In the genomic region with DNA sequence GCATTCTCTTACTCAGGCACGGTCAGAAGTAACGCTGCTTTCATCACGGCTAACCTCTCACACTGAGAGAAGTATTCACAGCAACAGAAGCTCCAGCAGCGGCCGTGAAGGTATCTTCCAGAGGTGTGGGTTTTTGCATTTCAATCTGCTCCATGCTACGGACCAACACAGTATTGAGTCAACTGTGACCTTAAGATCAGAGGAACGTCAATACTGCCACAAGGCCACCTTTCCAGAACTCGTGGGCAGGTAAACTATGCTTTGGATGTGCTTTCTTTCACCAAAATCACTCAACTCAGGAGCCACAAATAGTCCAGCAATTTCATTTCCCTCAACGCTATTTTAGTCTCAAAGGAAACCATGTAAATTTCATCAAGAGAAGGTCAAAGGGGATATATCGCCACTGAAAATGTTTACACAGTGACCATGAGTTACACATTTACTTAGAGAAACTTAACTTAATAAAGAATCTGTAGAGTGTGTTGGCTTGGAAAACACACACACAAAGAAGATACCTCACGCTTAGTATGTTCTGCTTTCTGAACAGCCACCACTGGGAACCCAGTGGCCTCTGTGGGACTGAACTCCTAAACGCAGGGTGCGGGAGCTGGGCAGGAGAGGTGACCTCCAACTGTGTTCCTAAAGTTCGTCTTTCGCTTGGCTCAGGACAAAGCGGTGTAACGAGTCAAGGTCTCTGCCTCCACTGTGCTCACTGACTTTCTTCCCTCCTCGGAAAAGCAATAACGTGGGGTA, we compare ENCODE assay signal across 16 cellular contexts. TPM values are rescaled to one million over a fixed set of nuclear protein-coding genes. Genes with fewer than 3 reads are reported as not detected.
A peak's percentile ranks its signal among the peaks of the same experiment; 100 is the strongest.
DNase-seq lines count a peak whose midpoint lies in the region; ATAC-seq and TF ChIP-seq lines count a peak whose summit lies in the region.
"Had no signal": no experiment of that assay in that cellular context is flagged by ENCODE, and none has a peak within 500 bp of the region (broad histone marks: within the 10 kb centered on the region; RNA-seq: fewer than 3 reads in every experiment).

No MANE protein-coding gene starts in this region.

- in situ Hi-C loops in GM18951 (cut with MboI; ENCODE audit: low sequenced_read_pairs, unreplicated experiment): no loop called here

- no peaks in the 10 kb centered on the region for H4K20me1 ChIP-seq in PC-9 (ENCODE audit: insufficient read depth)

- no peak overlapping the region for H3K4me2 ChIP-seq in PC-9
- H3K4me2 ChIP-seq: BLaER1 had no signal

- no peaks in the 10 kb centered on the region for H3K27me3 Mint-ChIP-seq in nephron (ENCODE audit: low read depth)
- H3K27me3 Mint-ChIP-seq: CD8-positive, alpha-beta memory T cell had no signal

- DNase-seq in PC-9: no peak
- peak; percentile 2 for DNase-seq in glomerular visceral epithelial cell (ENCODE audit: extremely low spot score)
- no peak for DNase-seq in NCI-H446 treated with DMSO at 0.1 percent for 48 hours (lab: John Stamatoyannopoulos, UW)
- no peak for DNase-seq in foreskin melanocyte
- DNase-seq in GM03348 (ENCODE audit: low spot score): no peak
- DNase-seq: CD8-positive, alpha-beta memory T cell; GDM1; KG1; NCI-H1092; NCI-H2081 treated with DMSO at 0.1 percent for 48 hours; NCI-H510A treated with DMSO at 0.1 percent for 48 hours; SJCRH30 had no signal

- TF ChIP-seq CTCF in PC-9 (conservative IDR thresholded peaks at IDR 0.05) (no peak), nephron (IDR thresholded peaks at IDR 0.05; ENCODE audit: unreplicated experiment in 3 of 3) (no peak)

- no peaks in the 10 kb centered on the region for H3K9me2 ChIP-seq in PC-9 (ENCODE audit: insufficient read depth)

- peaks cover 73% of the 10 kb centered on the region for H3K36me3 Mint-ChIP-seq in nephron (ENCODE audit: low read depth)

- no peak overlapping the region for H3K27ac ChIP-seq in PC-9
- H3K27ac ChIP-seq: BLaER1, SJCRH30 had no signal

- CTCF ChIA-PET in PC-9 (lab: Charles Lee): no interaction called here

- H3F3A ChIP-seq in PC-9 (ENCODE audit: insufficient read depth, low read depth): no peaks in the 10 kb centered on the region

- peak overlapping the region in 1 of 3 experiments; percentile 1 for H3K4me3 Mint-ChIP-seq in nephron
- H3K4me3 Mint-ChIP-seq: CD8-positive, alpha-beta memory T cell had no signal

- no peaks in the 10 kb centered on the region for H3K79me2 ChIP-seq in PC-9 (ENCODE audit: low read depth)

- peaks cover 5% of the 10 kb centered on the region for H3K4me1 Mint-ChIP-seq in nephron
- H3K4me1 Mint-ChIP-seq: CD8-positive, alpha-beta memory T cell had no signal

- POLR2A ChIA-PET in PC-9 (lab: Charles Lee; ENCODE audit: unreplicated experiment): no interaction called here

- peak; percentile 7 for TF ChIP-seq POLR2A in GM18951 (IDR thresholded peaks at IDR 0.05; ENCODE audit: extremely low read depth, insufficient read depth, insufficient read length)

- no peaks in the 10 kb centered on the region for H3K27me3 ChIP-seq in PC-9 (ENCODE audit: insufficient read depth, low read depth)
- H3K27me3 ChIP-seq: BLaER1, SJCRH30 had no signal

- BruUV-seq in PC-9 (replicated peaks; lab: Mats Ljungman, UMichigan): TSS peak; percentile 14

- H3K9me3 ChIP-seq in PC-9 (ENCODE audit: insufficient read depth, low read depth): no peaks in the 10 kb centered on the region
- H3K9me3 ChIP-seq: BLaER1, SJCRH30 had no signal

- H3K4me3 ChIP-seq in PC-9: no peak overlapping the region
- H3K4me3 ChIP-seq: BLaER1, SJCRH30 had no signal

- no peaks in the 10 kb centered on the region for H3K36me3 ChIP-seq in PC-9 (ENCODE audit: low read depth)

- no peaks in the 10 kb centered on the region for H3K9me3 Mint-ChIP-seq in nephron
- H3K9me3 Mint-ChIP-seq: CD8-positive, alpha-beta memory T cell had no signal

- peak overlapping the region; percentile 61 to 98 (median 73) for H3K27ac Mint-ChIP-seq in nephron
- H3K27ac Mint-ChIP-seq: CD8-positive, alpha-beta memory T cell had no signal

- H3K4me1 ChIP-seq in PC-9 (replicated peaks; ENCODE audit: insufficient read depth): no peaks in the 10 kb centered on the region
- H3K4me1 ChIP-seq: BLaER1, SJCRH30 had no signal

- ATAC-seq in GM18502 (IDR thresholded peaks at IDR 0.05; ENCODE audit: poor library complexity, unreplicated experiment): no peak

- intact Hi-C loops in PC-9 (cut with micrococcal nuclease; ENCODE audit: unreplicated experiment): no loop called here

- no peak overlapping the region for H2AFZ ChIP-seq in PC-9

RNA-seq across cellular contexts. Expression of gene TXNDC5, which starts 27.9 kb away (rescaled TPM):
- 74.8 and 80.5 TPM in 2 replicates for total RNA-seq in PC-9 (2021)
